In the genomic region with DNA sequence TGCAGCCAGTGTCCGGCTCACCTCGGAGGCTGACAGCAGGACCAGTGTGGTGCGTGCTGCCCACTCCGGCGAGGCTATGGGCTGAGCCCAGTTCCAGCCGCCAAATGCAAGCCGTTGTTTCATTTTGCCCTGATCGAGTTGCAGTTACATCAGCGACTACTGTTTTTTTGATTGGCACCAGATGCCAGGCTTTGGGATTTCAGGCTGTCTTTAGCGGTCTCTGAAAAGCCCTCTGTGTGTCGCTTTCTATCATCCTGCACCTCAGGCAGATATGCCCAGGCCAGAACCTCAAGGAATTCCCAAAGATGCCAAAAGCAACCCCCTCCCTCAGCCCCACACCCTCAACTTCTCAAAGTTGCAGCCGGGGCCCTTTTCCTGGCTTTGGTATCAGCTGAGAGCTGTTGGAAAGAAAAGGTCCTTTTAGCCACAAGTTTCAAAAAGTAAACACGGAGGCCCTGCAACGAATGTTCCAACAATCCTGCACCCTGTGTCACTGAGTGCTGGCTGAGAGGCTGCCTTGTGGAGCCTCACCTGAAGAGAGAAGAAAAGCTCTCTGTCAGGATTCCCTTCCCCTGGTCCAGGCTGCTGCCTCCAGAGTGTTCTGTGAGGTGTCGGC, we compare ENCODE assay signal across 14 cellular contexts. TPM values are rescaled to one million over a fixed set of nuclear protein-coding genes. Genes with fewer than 3 reads are reported as not detected.
DNase-seq lines count a peak whose midpoint lies in the region; ATAC-seq and TF ChIP-seq lines count a peak whose summit lies in the region.
"Had no signal": no experiment of that assay in that cellular context is flagged by ENCODE, and none has a peak within 500 bp of the region (broad histone marks: within the 10 kb centered on the region; RNA-seq: fewer than 3 reads in every experiment).

No MANE protein-coding gene starts in this region.

- H3K9me3 ChIP-seq in breast epithelium (no peaks in the 10 kb centered on the region), mucosa of stomach (ENCODE audit: control insufficient read depth, low read length) (no peaks in the 10 kb centered on the region), tibial nerve (no peaks in the 10 kb centered on the region)
- H3K9me3 ChIP-seq: A549, transverse colon had no signal

- no peak for TF ChIP-seq CTCF in breast epithelium (IDR thresholded peaks at IDR 0.05)
- no peak for TF ChIP-seq CTCF in MCF 10A (IDR thresholded peaks at IDR 0.05; ENCODE audit: unreplicated experiment)
- no peak for TF ChIP-seq CTCF in coronary artery (IDR thresholded peaks at IDR 0.05)
- no peak for TF ChIP-seq CTCF in tibial nerve (IDR thresholded peaks at IDR 0.05)

- no peaks in the 10 kb centered on the region for H3K27me3 ChIP-seq in breast epithelium
- no peaks in the 10 kb centered on the region for H3K27me3 ChIP-seq in mucosa of stomach (ENCODE audit: control insufficient read depth, insufficient read depth, low read length)
- no peaks in the 10 kb centered on the region for H3K27me3 ChIP-seq in tibial nerve
- H3K27me3 ChIP-seq: transverse colon had no signal

- no peak overlapping the region for H3K27ac Mint-ChIP-seq in MCF 10A (ENCODE audit: low read depth, unreplicated experiment)
- no peak overlapping the region for H3K27ac Mint-ChIP-seq in stimulated activated naive CD8-positive, alpha-beta T cell treated with anti-CD3 and anti-CD28 coated beads, Interleukin-15, amount 100 ng/mL, for 72 hours
- H3K27ac Mint-ChIP-seq: activated naive CD4-positive, alpha-beta T cell treated with anti-CD3 and anti-CD28 coated beads, Interleukin-2, amount 50 U/mL, for 24 hours; mesothelial cell of epicardium had no signal

- 25 to 59% methylated on average over 15 of the region's 15 CpGs for WGBS in tibial nerve, 2 donors

- TF ChIP-seq POLR2A in breast epithelium (IDR thresholded peaks at IDR 0.05) (no peak), tibial nerve (IDR thresholded peaks at IDR 0.05) (peak in 1 of 2 donors; percentile 14)

- intact Hi-C loops in breast epithelium (cut with DNase I; ENCODE audit: low total_unique reads) (no loop called here), MCF 10A (cut with micrococcal nuclease) (no loop called here)

- H3K9ac ChIP-seq in mucosa of stomach (ENCODE audit: low read length) = peak overlapping the region; percentile 2

- no TSS peak for BruUV-seq in MCF 10A (replicated peaks; lab: Mats Ljungman, UMichigan)

- DNase-seq in breast epithelium (ENCODE audit: low spot score in 2 of 2) = no peak
- no peak for DNase-seq in MCF 10A (ENCODE audit: unreplicated experiment)
- peak; percentile 80 for DNase-seq in coronary artery (ENCODE audit: low spot score)
- DNase-seq in tibial nerve (ENCODE audit: low spot score in 2 of 2) = no peak
- no peak for DNase-seq in stimulated activated naive CD8-positive, alpha-beta T cell treated with anti-CD3 and anti-CD28 coated beads, Interleukin-15, amount 100 ng/mL, for 72 hours
- DNase-seq: NCI-H2081 treated with DMSO at 0.1 percent for 48 hours, SIG-M5, transverse colon had no signal

- CTCF ChIA-PET in MCF 10A (lab: Yijun Ruan, JAX) = interaction anchor here (0.6 kb wide), 1 partner anchor 104 kb away, joined by 3 read pairs; no protein-coding TSS in a partner anchor

- H3K4me3 ChIP-seq in breast epithelium = peak overlapping the region in 2 of 3 donors; percentile 24 to 29
- peak overlapping the region; percentile 23 for H3K4me3 ChIP-seq in coronary artery
- H3K4me3 ChIP-seq in mucosa of stomach (ENCODE audit: low read length) = no peak overlapping the region
- H3K4me3 ChIP-seq in tibial nerve = peak overlapping the region in 2 of 4 donors; percentile 15 to 27
- H3K4me3 ChIP-seq: A549, transverse colon had no signal

- no peak for ATAC-seq in stimulated activated naive CD8-positive, alpha-beta T cell treated with anti-CD3 and anti-CD28 coated beads, Interleukin-15, amount 100 ng/mL, for 72 hours
- no peak for ATAC-seq in GM19023 (IDR thresholded peaks at IDR 0.05; ENCODE audit: unreplicated experiment)
- ATAC-seq in HG02763 (IDR thresholded peaks at IDR 0.05; ENCODE audit: unreplicated experiment) = no peak
- ATAC-seq: A549 had no signal

- H3K9me3 Mint-ChIP-seq in MCF 10A (ENCODE audit: unreplicated experiment) = no peaks in the 10 kb centered on the region
- no peaks in the 10 kb centered on the region for H3K9me3 Mint-ChIP-seq in stimulated activated naive CD8-positive, alpha-beta T cell treated with anti-CD3 and anti-CD28 coated beads, Interleukin-15, amount 100 ng/mL, for 72 hours
- H3K9me3 Mint-ChIP-seq: activated naive CD4-positive, alpha-beta T cell treated with anti-CD3 and anti-CD28 coated beads, Interleukin-2, amount 50 U/mL, for 24 hours; mesothelial cell of epicardium had no signal

- peak in 1 of 2 donors; percentile 43 for TF ChIP-seq EP300 in tibial nerve (IDR thresholded peaks at IDR 0.05)

- H3K4me1 Mint-ChIP-seq in MCF 10A (ENCODE audit: insufficient read depth, unreplicated experiment) = no peaks in the 10 kb centered on the region
- H3K4me1 Mint-ChIP-seq in stimulated activated naive CD8-positive, alpha-beta T cell treated with anti-CD3 and anti-CD28 coated beads, Interleukin-15, amount 100 ng/mL, for 72 hours = peaks cover 6% of the 10 kb centered on the region
- H3K4me1 Mint-ChIP-seq: mesothelial cell of epicardium had no signal

- no peaks in the 10 kb centered on the region for H3K36me3 ChIP-seq in breast epithelium
- no peaks in the 10 kb centered on the region for H3K36me3 ChIP-seq in mucosa of stomach (ENCODE audit: control insufficient read depth, insufficient read depth, low read length)
- peaks cover 0 to 17% (median 0%) of the 10 kb centered on the region in 3 donors for H3K36me3 ChIP-seq in tibial nerve

- H3K4me1 ChIP-seq in breast epithelium (no peaks in the 10 kb centered on the region), mucosa of stomach (ENCODE audit: control insufficient read depth, insufficient read depth, low read length) (peaks cover 9% of the 10 kb centered on the region), tibial nerve (peaks cover 0 to 16% (median 4%) of the 10 kb centered on the region in 4 donors)

- H3K4me3 Mint-ChIP-seq in MCF 10A (ENCODE audit: unreplicated experiment) = no peak overlapping the region
- no peak overlapping the region for H3K4me3 Mint-ChIP-seq in stimulated activated naive CD8-positive, alpha-beta T cell treated with anti-CD3 and anti-CD28 coated beads, Interleukin-15, amount 100 ng/mL, for 72 hours
- H3K4me3 Mint-ChIP-seq: activated naive CD4-positive, alpha-beta T cell treated with anti-CD3 and anti-CD28 coated beads, Interleukin-2, amount 50 U/mL, for 24 hours; mesothelial cell of epicardium had no signal

- POLR2A ChIA-PET in MCF 10A (lab: Yijun Ruan, JAX) = no interaction called here

- H3K27ac ChIP-seq in breast epithelium = peak overlapping the region; percentile 20 to 52
- H3K27ac ChIP-seq in coronary artery = peak overlapping the region; percentile 75 to 81
- H3K27ac ChIP-seq in tibial nerve = peak overlapping the region in 3 of 4 donors; percentile 43 to 86 (median 82)

- no peaks in the 10 kb centered on the region for H3K27me3 Mint-ChIP-seq in MCF 10A (ENCODE audit: insufficient read depth, unreplicated experiment)
- H3K27me3 Mint-ChIP-seq in stimulated activated naive CD8-positive, alpha-beta T cell treated with anti-CD3 and anti-CD28 coated beads, Interleukin-15, amount 100 ng/mL, for 72 hours = no peaks in the 10 kb centered on the region
- H3K27me3 Mint-ChIP-seq: activated naive CD4-positive, alpha-beta T cell treated with anti-CD3 and anti-CD28 coated beads, Interleukin-2, amount 50 U/mL, for 24 hours had no signal

- peaks cover 12% of the 10 kb centered on the region for H3K36me3 Mint-ChIP-seq in MCF 10A (ENCODE audit: insufficient read depth, unreplicated experiment)

RNA-seq across cellular contexts. Expression of a gene that starts 58.9 kb away (rescaled TPM):
- total RNA-seq in breast epithelium = 10 to 100 TPM; 34.1 to 46.5 (median 34.7) TPM
- total RNA-seq in MCF 10A (2022) = 29.3 and 30.4 TPM in 2 replicates
- total RNA-seq in tibial nerve = 10 to 100 TPM; 40.8 to 96.9 (median 84.3) TPM
